In the genomic region with DNA sequence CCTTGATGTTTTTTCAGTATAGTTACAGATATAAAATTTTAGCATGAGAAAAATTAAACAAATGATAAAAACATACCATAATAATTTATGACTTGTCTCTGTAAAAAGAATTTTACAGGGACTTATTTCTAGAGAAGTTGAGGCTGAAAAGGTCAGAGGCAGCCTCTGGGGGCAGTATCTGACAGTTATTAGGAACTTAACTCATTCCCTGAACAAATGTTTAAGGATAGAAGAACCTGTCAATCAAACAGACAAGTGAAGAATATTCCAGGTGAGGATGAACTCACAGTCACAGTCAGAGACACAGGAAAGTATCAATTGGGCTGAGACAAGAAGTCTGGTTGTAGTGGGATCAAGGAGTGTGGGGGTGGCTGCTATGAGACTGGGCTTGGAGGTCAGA, we compare ENCODE assay signal across 14 cellular contexts. TPM values are rescaled to one million over a fixed set of nuclear protein-coding genes. Genes with fewer than 3 reads are reported as not detected.
A peak's percentile ranks its signal among the peaks of the same experiment; 100 is the strongest.
DNase-seq lines count a peak whose midpoint lies in the region; ATAC-seq, FAIRE-seq and TF ChIP-seq lines count a peak whose summit lies in the region.
"Had no signal": no experiment of that assay in that cellular context is flagged by ENCODE, and none has a peak within 500 bp of the region (broad histone marks: within the 10 kb centered on the region; RNA-seq: fewer than 3 reads in every experiment).

No MANE protein-coding gene starts in this region.

- H3K9me3 ChIP-seq in AG04450 (ENCODE audit: control insufficient read depth, insufficient read depth, low read length) (no peaks in the 10 kb centered on the region), PC-3 (ENCODE audit: low read length) (no peaks in the 10 kb centered on the region)
- H3K9me3 ChIP-seq in CD8-positive, alpha-beta T cell (ENCODE audit: low read length), result no peaks in the 10 kb centered on the region
- H3K9me3 ChIP-seq: SJCRH30 had no signal

- intact Hi-C loops in PC-3 (cut with micrococcal nuclease), result loop anchor here (10.0 kb wide), 1 partner anchor 222 kb away; no protein-coding TSS in a partner anchor
- intact Hi-C loops in CD8-positive, alpha-beta T cell (cut with DNase I, micrococcal nuclease), result no loop called here

- no peak overlapping the region for H3K27ac ChIP-seq in AG04450 (ENCODE audit: low read depth, low read length)
- no peak overlapping the region for H3K27ac ChIP-seq in PC-3 (ENCODE audit: low read length)
- H3K27ac ChIP-seq in CD8-positive, alpha-beta T cell (ENCODE audit: low read depth, low read length), result no peak overlapping the region
- H3K27ac ChIP-seq: SJCRH30 had no signal

- peak; percentile 24 for TF ChIP-seq CTCF in AG04450 (IDR thresholded peaks at IDR 0.05; ENCODE audit: low read depth, low read length)
- peak; percentile 40; the same call in 1 of the 3 replicates for TF ChIP-seq CTCF in GM12872 (IDR thresholded peaks at IDR 0.05; ENCODE audit: insufficient read depth, low read depth, low read length)
- peak; percentile 55 for TF ChIP-seq CTCF in PC-3 (conservative IDR thresholded peaks at IDR 0.05; ENCODE audit: low read depth, low read length)
- peak; percentile 13 for TF ChIP-seq CTCF in fibroblast of villous mesenchyme (IDR thresholded peaks at IDR 0.05; ENCODE audit: insufficient read depth, low read depth, low read length)
- TF ChIP-seq CTCF in CD8-positive, alpha-beta T cell (IDR thresholded peaks at IDR 0.05), result no peak

- no peaks in the 10 kb centered on the region for H3K9me2 ChIP-seq in PC-3 (replicated peaks; ENCODE audit: low read length)

- H3K9ac ChIP-seq in PC-3 (ENCODE audit: low read length), result no peak overlapping the region

- no peaks in the 10 kb centered on the region for H3K4me1 Mint-ChIP-seq in CD8-positive, alpha-beta T cell (ENCODE audit: low read depth)
- H3K4me1 Mint-ChIP-seq: activated B cell treated with CpG ODN at 0.5 μM for 24 hours; CD4-positive, alpha-beta memory T cell had no signal

- no peaks in the 10 kb centered on the region for H3K36me3 Mint-ChIP-seq in CD8-positive, alpha-beta T cell
- H3K36me3 Mint-ChIP-seq: CD4-positive, alpha-beta memory T cell had no signal

- POLR2A ChIA-PET in AG04450 (lab: Yijun Ruan, JAX) (no interaction called here), PC-3 (lab: Charles Lee; ENCODE audit: unreplicated experiment) (no interaction called here)
- POLR2A ChIA-PET in CD8-positive, alpha-beta T cell (lab: Charles Lee), result no interaction called here

- ATAC-seq in PC-3, result no peak
- ATAC-seq in CD8-positive, alpha-beta T cell, result no peak
- no peak for ATAC-seq in HG02571 (IDR thresholded peaks at IDR 0.05; ENCODE audit: unreplicated experiment)
- ATAC-seq: left ventricle myocardium superior had no signal

- peaks cover 12% of the 10 kb centered on the region for H3K27me3 Mint-ChIP-seq in CD8-positive, alpha-beta T cell (ENCODE audit: low read depth)

- no peaks in the 10 kb centered on the region for H3K9me3 Mint-ChIP-seq in CD8-positive, alpha-beta T cell
- H3K9me3 Mint-ChIP-seq: activated B cell treated with CpG ODN at 0.5 μM for 24 hours had no signal

- BruUV-seq in PC-3 (replicated peaks; lab: Mats Ljungman, UMichigan), result no TSS peak

- no peaks in the 10 kb centered on the region for H4K20me1 ChIP-seq in PC-3 (ENCODE audit: low read length)

- FAIRE-seq in HTR-8/SVneo (lab: Jason Lieb, UNC) (no peak), GM12892 (lab: Jason Lieb, UNC) (no peak)

- H3K27ac Mint-ChIP-seq in CD8-positive, alpha-beta T cell, result no peak overlapping the region
- H3K27ac Mint-ChIP-seq: activated B cell treated with CpG ODN at 0.5 μM for 24 hours; CD4-positive, alpha-beta memory T cell had no signal

- H3K4me1 ChIP-seq in PC-3 (ENCODE audit: insufficient read depth, low read length), result no peaks in the 10 kb centered on the region
- no peaks in the 10 kb centered on the region for H3K4me1 ChIP-seq in CD8-positive, alpha-beta T cell (ENCODE audit: insufficient read depth, low read length)
- H3K4me1 ChIP-seq: SJCRH30 had no signal

- H2AFZ ChIP-seq in PC-3 (ENCODE audit: low read length), result no peak overlapping the region

- no peak overlapping the region for H3K4me2 ChIP-seq in PC-3 (ENCODE audit: low read length)

- CTCF ChIA-PET in AG04450 (lab: Charles Lee) (no interaction called here), PC-3 (lab: Charles Lee) (no interaction called here)
- CTCF ChIA-PET in CD8-positive, alpha-beta T cell (lab: Charles Lee), result no interaction called here

- no peaks in the 10 kb centered on the region for H3K79me2 ChIP-seq in PC-3 (ENCODE audit: low read length)

- no peaks in the 10 kb centered on the region for H3K36me3 ChIP-seq in PC-3 (ENCODE audit: low read depth, low read length)
- no peaks in the 10 kb centered on the region for H3K36me3 ChIP-seq in CD8-positive, alpha-beta T cell (ENCODE audit: insufficient read depth, low read length)
- H3K36me3 ChIP-seq: SJCRH30 had no signal

- no peak overlapping the region for H3K4me3 Mint-ChIP-seq in CD8-positive, alpha-beta T cell
- H3K4me3 Mint-ChIP-seq: activated B cell treated with CpG ODN at 0.5 μM for 24 hours; CD4-positive, alpha-beta memory T cell had no signal

- H3K27me3 ChIP-seq in AG04450 (ENCODE audit: control insufficient read depth, insufficient read depth, low read length) (no peaks in the 10 kb centered on the region), PC-3 (ENCODE audit: low read length) (no peaks in the 10 kb centered on the region)
- no peaks in the 10 kb centered on the region for H3K27me3 ChIP-seq in CD8-positive, alpha-beta T cell (ENCODE audit: insufficient read depth, low read length)

- DNase-seq in AG04450 (ENCODE audit: low read depth, low spot score) (no peak), PC-3 (peak; percentile 23), fibroblast of villous mesenchyme (ENCODE audit: low read depth) (no peak), HTR-8/SVneo (ENCODE audit: insufficient read length, low spot score) (no peak), GM12892 (ENCODE audit: insufficient read length) (no peak)
- no peak for DNase-seq in CD8-positive, alpha-beta T cell
- DNase-seq: activated B cell treated with CpG ODN at 0.5 μM for 24 hours; activated T-cell treated with anti-CD3 and anti-CD28 coated beads for 4 hours; CD4-positive, alpha-beta memory T cell; left ventricle myocardium superior; nucleus accumbens; SJCRH30 had no signal

- H3K4me3 ChIP-seq in AG04450 (ENCODE audit: low read depth, low read length), result no peak overlapping the region
- H3K4me3 ChIP-seq in PC-3 (ENCODE audit: low read length), result no peak overlapping the region
- no peak overlapping the region for H3K4me3 ChIP-seq in fibroblast of villous mesenchyme (ENCODE audit: low read depth, low read length)
- no peak overlapping the region for H3K4me3 ChIP-seq in CD8-positive, alpha-beta T cell (ENCODE audit: low read depth, low read length)
- H3K4me3 ChIP-seq: SJCRH30 had no signal

- TF ChIP-seq POLR2A in GM12892 (IDR thresholded peaks at IDR 0.05; ENCODE audit: low read depth, low read length), result no peak

- H3F3A ChIP-seq in PC-3 (ENCODE audit: low read length, unreplicated experiment), result no peaks in the 10 kb centered on the region

RNA-seq across cellular contexts. Expression of a gene that starts 7.3 kb away (rescaled TPM):
- polyA plus RNA-seq in AG04450 (2011; rRNA removed), result 1,040 and 1,320 TPM in 2 replicates
- polyA minus RNA-seq in AG04450 (2011; rRNA and poly(A)+ RNA removed), result 1,023 and 1,189 TPM in 2 replicates
- 6.9 and 8.7 TPM in 2 replicates for total RNA-seq in PC-3 (2014; rRNA removed)
- 558 and 807 TPM in 2 replicates for total RNA-seq in fibroblast of villous mesenchyme
- total RNA-seq in CD8-positive, alpha-beta T cell, result not detected
- polyA plus RNA-seq in GM12892 (2012; ENCODE audit: missing spikeins), result 0.53 TPM
- total RNA-seq: activated B cell treated with CpG ODN at 0.5 μM for 24 hours; CD4-positive, alpha-beta memory T cell had no signal

Comparison
In these comparisons a context has a peak if more than half of its experiments do, and no peak if none do; other contexts are left out.
1. RNA of a gene that starts 7.3 kb away (total RNA-seq): 558 to 807 TPM in fibroblast of villous mesenchyme; 6.9 to 8.7 TPM in PC-3 and not detected in CD8-positive, alpha-beta T cell; every median in the first group is over 10 times any median in the second.